In the genomic region with DNA sequence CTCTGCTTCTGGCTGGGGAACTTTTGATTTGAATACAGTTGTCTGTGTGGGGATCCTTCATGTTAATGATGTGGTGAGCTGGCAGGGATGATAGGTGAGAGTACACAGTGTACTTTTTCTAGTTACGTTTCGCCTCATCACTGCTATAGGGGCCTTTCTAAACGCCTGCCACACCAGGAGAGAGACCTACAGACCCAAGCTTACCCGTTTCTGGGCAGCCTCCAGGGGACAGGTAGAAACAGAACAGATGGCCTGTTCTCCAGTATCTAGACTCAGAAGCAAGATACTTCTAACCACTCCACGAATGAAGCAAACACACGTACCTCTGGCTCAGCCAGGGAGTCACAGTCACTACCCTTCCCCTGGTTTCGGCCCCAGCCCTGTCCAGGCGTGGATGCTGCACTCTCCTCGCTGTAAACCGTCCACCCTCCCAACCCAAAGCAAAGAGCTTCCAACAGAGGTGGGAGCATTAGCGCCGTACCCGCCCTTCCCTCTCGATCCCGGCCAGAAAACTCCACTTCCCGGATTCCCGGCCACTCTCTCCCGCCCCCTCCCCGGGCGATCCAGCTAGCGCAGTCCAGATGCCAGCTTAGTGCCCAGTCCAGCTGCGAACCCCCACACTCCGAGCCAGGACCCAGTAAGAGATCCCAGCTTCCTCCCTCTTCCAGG, we compare ENCODE assay signal across 8 cellular contexts. TPM values are rescaled to one million over a fixed set of nuclear protein-coding genes. Genes with fewer than 3 reads are reported as not detected.
DNase-seq lines count a peak whose midpoint lies in the region; ATAC-seq and TF ChIP-seq lines count a peak whose summit lies in the region.

No MANE protein-coding gene starts in this region.

- ATAC-seq in GM19023 (IDR thresholded peaks at IDR 0.05; ENCODE audit: unreplicated experiment) (peak; percentile 44), HG03097 (IDR thresholded peaks at IDR 0.05; ENCODE audit: low FRiP score, unreplicated experiment) (peak; percentile 32), SK-N-SH treated with all-trans-retinoic acid at 6 μM for 48 hours (peak; percentile 18)

- DNase-seq in CD1c-positive myeloid dendritic cell (ENCODE audit: extremely low spot score) (peak; percentile 23), dermis blood vessel endothelial cell (peak; percentile 48), medulla oblongata (ENCODE audit: extremely low spot score) (peak; percentile 35), GM19240 (ENCODE audit: insufficient read length, low spot score) (no peak)

- no peaks in the 10 kb centered on the region for H3K9me3 Mint-ChIP-seq in stimulated activated naive CD8-positive, alpha-beta T cell treated with anti-CD3 and anti-CD28 coated beads, Interleukin-15, Interleukin-2, amounts not matched to agents 100 ng/mL and 50 ng/mL, for 24 hours

- no peaks in the 10 kb centered on the region for H3K27me3 Mint-ChIP-seq in stimulated activated naive CD8-positive, alpha-beta T cell treated with anti-CD3 and anti-CD28 coated beads, Interleukin-15, Interleukin-2, amounts not matched to agents 100 ng/mL and 50 ng/mL, for 24 hours

- peak overlapping the region; percentile 95 for H3K4me3 Mint-ChIP-seq in stimulated activated naive CD8-positive, alpha-beta T cell treated with anti-CD3 and anti-CD28 coated beads, Interleukin-15, Interleukin-2, amounts not matched to agents 100 ng/mL and 50 ng/mL, for 24 hours

- peaks cover 75% of the 10 kb centered on the region for H3K4me1 Mint-ChIP-seq in stimulated activated naive CD8-positive, alpha-beta T cell treated with anti-CD3 and anti-CD28 coated beads, Interleukin-15, Interleukin-2, amounts not matched to agents 100 ng/mL and 50 ng/mL, for 24 hours (ENCODE audit: low read depth)

- H3K36me3 Mint-ChIP-seq in stimulated activated naive CD8-positive, alpha-beta T cell treated with anti-CD3 and anti-CD28 coated beads, Interleukin-15, Interleukin-2, amounts not matched to agents 100 ng/mL and 50 ng/mL, for 24 hours (ENCODE audit: low read depth), result peaks cover 45% of the 10 kb centered on the region

- peak overlapping the region; percentile 97 for H3K27ac Mint-ChIP-seq in stimulated activated naive CD8-positive, alpha-beta T cell treated with anti-CD3 and anti-CD28 coated beads, Interleukin-15, Interleukin-2, amounts not matched to agents 100 ng/mL and 50 ng/mL, for 24 hours

TF ChIP-seq in SK-N-SH treated with all-trans-retinoic acid at 6 μM for 48 hours, 23 proteins besides CTCF, POLR2A, EP300 and RAD21:
- TF ChIP-seq ARNTL (CRISPR knock-in tag; IDR thresholded peaks at IDR 0.05; ENCODE audit: borderline replicate concordance, low read depth), result no peak

RNA-seq across cellular contexts. Expression of a gene that starts 1.2 kb away (rescaled TPM):
- 22.6 and 41.4 TPM in 2 replicates for total RNA-seq in dermis blood vessel endothelial cell
